9 cellular contexts compared by ENCODE assay signal in genomic region chr19:13102416-13102665, GRCh38. TPM values are rescaled to one million over a fixed set of nuclear protein-coding genes. Genes with fewer than 3 reads are reported as not detected.
DNase-seq lines count a peak whose midpoint lies in the region; ATAC-seq and TF ChIP-seq lines count a peak whose summit lies in the region.
"Had no signal": no experiment of that assay in that cellular context is flagged by ENCODE, and none has a peak within 500 bp of the region (broad histone marks: within the 10 kb centered on the region; RNA-seq: fewer than 3 reads in every experiment).

No MANE protein-coding gene starts in this region.

- H3K9me3 ChIP-seq in Caco-2 (no peaks in the 10 kb centered on the region), Karpas-422 (ENCODE audit: low read length) (no peaks in the 10 kb centered on the region), ovary (no peaks in the 10 kb centered on the region)

- H3K79me2 ChIP-seq in Karpas-422 (ENCODE audit: low read length): peaks cover 14% of the 10 kb centered on the region

- H3K4me1 Mint-ChIP-seq in Caco-2 (ENCODE audit: low read depth, unreplicated experiment): no peaks in the 10 kb centered on the region
- peaks cover 16% of the 10 kb centered on the region for H3K4me1 Mint-ChIP-seq in endothelial cell (ENCODE audit: unreplicated experiment)

- no TSS peak for BruUV-seq in Caco-2 (replicated peaks; lab: Mats Ljungman, UMichigan)

- no peaks in the 10 kb centered on the region for H3K27me3 Mint-ChIP-seq in Caco-2 (ENCODE audit: insufficient read depth, unreplicated experiment)
- peaks cover 15% of the 10 kb centered on the region for H3K27me3 Mint-ChIP-seq in endothelial cell (ENCODE audit: unreplicated experiment)

- H3K9ac ChIP-seq in Karpas-422 (ENCODE audit: low read length): peak overlapping the region; percentile 97

- CTCF ChIA-PET in Caco-2 (lab: Charles Lee): no interaction called here

- H3K4me3 ChIP-seq in Caco-2 (ENCODE audit: low read depth, low read length) (peak overlapping the region; percentile 28), Karpas-422 (ENCODE audit: low read length) (peak overlapping the region; percentile 90), ovary (peak overlapping the region; percentile 33)

- ATAC-seq in GM21360 (IDR thresholded peaks at IDR 0.05; ENCODE audit: unreplicated experiment) (no peak), HG03108 (IDR thresholded peaks at IDR 0.05; ENCODE audit: unreplicated experiment) (no peak)

- WGBS in ovary, 3 donors: 8 to 15% (median 12%) methylated on average over 5 to 7 of the region's 7 CpGs

- no peaks in the 10 kb centered on the region for H3K27me3 ChIP-seq in Caco-2 (replicated peaks; ENCODE audit: control insufficient read depth, insufficient read depth, low read length)
- no peaks in the 10 kb centered on the region for H3K27me3 ChIP-seq in Karpas-422 (ENCODE audit: low read length)
- H3K27me3 ChIP-seq in ovary: no peaks in the 10 kb centered on the region

- no peak for DNase-seq in Caco-2
- peak; percentile 69 for DNase-seq in Karpas-422
- DNase-seq in endothelial cell (ENCODE audit: low spot score): no peak
- no peak for DNase-seq in ovary
- no peak for DNase-seq in AG20443 (ENCODE audit: low spot score)
- DNase-seq in posterior vena cava (ENCODE audit: low spot score): no peak
- DNase-seq: NCI-H345 had no signal

- no peak for TF ChIP-seq CTCF in Caco-2 (IDR thresholded peaks at IDR 0.05; ENCODE audit: insufficient read depth in 1 of 2, low read depth in 1 of 2, low read length in 1 of 2, severe bottlenecking in 1 of 2, unreplicated experiment in 1 of 2)
- no peak for TF ChIP-seq CTCF in endothelial cell (IDR thresholded peaks at IDR 0.05; ENCODE audit: unreplicated experiment)
- no peak for TF ChIP-seq CTCF in ovary (IDR thresholded peaks at IDR 0.05)

- TF ChIP-seq EP300 in ovary (IDR thresholded peaks at IDR 0.05): no peak

- H2AFZ ChIP-seq in Karpas-422 (ENCODE audit: low read length): no peak overlapping the region; the same call in 1 of the 2 replicates

- H3K36me3 ChIP-seq in Caco-2 (ENCODE audit: control insufficient read depth, insufficient read depth, low read length) (no peaks in the 10 kb centered on the region), Karpas-422 (ENCODE audit: insufficient read depth, low read length) (peaks cover 9% of the 10 kb centered on the region), ovary (no peaks in the 10 kb centered on the region)

- POLR2A ChIA-PET in Caco-2 (lab: Charles Lee): no interaction called here

- no peak for TF ChIP-seq POLR2A in ovary (IDR thresholded peaks at IDR 0.05)

- H4K20me1 ChIP-seq in Karpas-422 (ENCODE audit: insufficient read depth, low read depth, low read length): peaks cover 17% of the 10 kb centered on the region; the same call in 1 of the 2 replicates

- H3K4me3 Mint-ChIP-seq in Caco-2 (ENCODE audit: unreplicated experiment) (peak overlapping the region; percentile 60), endothelial cell (ENCODE audit: unreplicated experiment) (peak overlapping the region; percentile 97)

- no peaks in the 10 kb centered on the region for H3K9me2 ChIP-seq in Karpas-422 (replicated peaks; ENCODE audit: insufficient read depth, low read length)

- H3K27ac Mint-ChIP-seq in Caco-2 (ENCODE audit: unreplicated experiment) (no peak overlapping the region), endothelial cell (ENCODE audit: unreplicated experiment) (peak overlapping the region; percentile 74)

- intact Hi-C loops in Caco-2 (cut with micrococcal nuclease; ENCODE audit: unreplicated experiment) (no loop called here), ovary (cut with DNase I) (loop anchor here in 1 of 4 donors (5.0 kb wide), 1 partner anchor 40 kb away; no protein-coding TSS in a partner anchor), posterior vena cava (cut with DNase I) (no loop called here)

- H3K4me1 ChIP-seq in Caco-2 (peaks cover 11% of the 10 kb centered on the region), Karpas-422 (ENCODE audit: low read length) (peaks cover 61% of the 10 kb centered on the region), ovary (ENCODE audit: insufficient read depth) (peaks cover 9% of the 10 kb centered on the region)

- H3K4me2 ChIP-seq in Karpas-422 (ENCODE audit: low read depth, low read length, poor library complexity, severe bottlenecking): peak overlapping the region; percentile 99

- H3K27ac ChIP-seq in Karpas-422 (ENCODE audit: low read length) (peak overlapping the region; percentile 97), ovary (peak overlapping the region; percentile 39 to 66)

- H3K36me3 Mint-ChIP-seq in Caco-2 (ENCODE audit: insufficient read depth, unreplicated experiment): peaks cover 10% of the 10 kb centered on the region
- peaks cover 11% of the 10 kb centered on the region for H3K36me3 Mint-ChIP-seq in endothelial cell (ENCODE audit: low read depth, unreplicated experiment)

- H3K9me3 Mint-ChIP-seq in Caco-2 (ENCODE audit: unreplicated experiment): no peaks in the 10 kb centered on the region
- no peaks in the 10 kb centered on the region for H3K9me3 Mint-ChIP-seq in endothelial cell (ENCODE audit: unreplicated experiment)

RNA-seq across cellular contexts. Expression of gene LYL1, which starts 0.3 kb away (rescaled TPM):
- total RNA-seq in Caco-2 (2022) (0.35 and 0.59 TPM in 2 replicates), endothelial cell (ENCODE audit: unreplicated experiment) (68.6 TPM), ovary (1 to 10 TPM; 2.9 to 7.4 (median 6.7) TPM), posterior vena cava (10 to 100 TPM in 1 of 2 donors, 1 to 10 TPM in 1; 9.8 to 13.0 TPM)
- 99.1 and 285 TPM in 2 replicates for total RNA-seq in Karpas-422 (2014; rRNA removed; shearing (Covaris generic); ENCODE audit: low replicate concordance)
- polyA plus RNA-seq in ovary: 1 to 10 TPM in 1 of 2 donors, under 1 TPM in 1; 0.90 to 5.0 TPM

RNA-seq across cellular contexts. Expression of gene TRMT1, which starts 14.2 kb away (rescaled TPM):
- total RNA-seq in Caco-2 (2022): 42.6 and 46.4 TPM in 2 replicates
- 35.9 and 69.7 TPM in 2 replicates for total RNA-seq in Karpas-422 (2014; rRNA removed; shearing (Covaris generic); ENCODE audit: low replicate concordance)
- 54.2 TPM for total RNA-seq in endothelial cell (ENCODE audit: unreplicated experiment)
- total RNA-seq in ovary: 10 to 100 TPM; 23.6 to 54.8 (median 38.7) TPM
- polyA plus RNA-seq in ovary: 10 to 100 TPM in 1 of 2 donors, 1 to 10 TPM in 1; 7.6 to 37.2 TPM
- 10 to 100 TPM; 21.9 to 24.1 TPM for total RNA-seq in posterior vena cava

RNA-seq across cellular contexts. Expression of gene NACC1, which starts 15.7 kb away (rescaled TPM):
- total RNA-seq in Caco-2 (2022) (89.6 and 92.7 TPM in 2 replicates), endothelial cell (ENCODE audit: unreplicated experiment) (112 TPM), ovary (10 to 100 TPM in 6 of 7 donors, 1 to 10 TPM in 1; 5.1 to 31.4 (median 21.8) TPM), posterior vena cava (10 to 100 TPM; 37.6 to 39.7 TPM)
- 28.0 and 76.4 TPM in 2 replicates for total RNA-seq in Karpas-422 (2014; rRNA removed; shearing (Covaris generic); ENCODE audit: low replicate concordance)
- polyA plus RNA-seq in ovary: 10 to 100 TPM in 1 of 2 donors, 1 to 10 TPM in 1; 3.2 to 14.8 TPM

RNA-seq across cellular contexts. Expression of gene STX10, which starts 47.8 kb away (rescaled TPM):
- total RNA-seq in Caco-2 (2022): 19.3 and 26.4 TPM in 2 replicates
- 47.0 and 103 TPM in 2 replicates for total RNA-seq in Karpas-422 (2014; rRNA removed; shearing (Covaris generic); ENCODE audit: low replicate concordance)
- 31.8 TPM for total RNA-seq in endothelial cell (ENCODE audit: unreplicated experiment)
- total RNA-seq in ovary: 10 to 100 TPM; 36.5 to 54.8 (median 43.0) TPM
- polyA plus RNA-seq in ovary: 10 to 100 TPM; 15.3 to 57.8 TPM
- total RNA-seq in posterior vena cava: 10 to 100 TPM; 31.4 to 39.0 TPM

RNA-seq across cellular contexts. Expression of gene IER2, which starts 47.9 kb away (rescaled TPM):
- total RNA-seq in Caco-2 (2022) (72.0 and 72.4 TPM in 2 replicates), endothelial cell (ENCODE audit: unreplicated experiment) (115 TPM), ovary (100 to 1,000 TPM in 3 of 7 donors, 10 to 100 TPM in 4; 55.3 to 301 (median 82.8) TPM), posterior vena cava (100 to 1,000 TPM in 1 of 2 donors, 10 to 100 TPM in 1; 73.1 to 130 TPM)
- 7.3 and 15.9 TPM in 2 replicates for total RNA-seq in Karpas-422 (2014; rRNA removed; shearing (Covaris generic); ENCODE audit: low replicate concordance)
- 10 to 100 TPM; 47.4 to 64.4 TPM for polyA plus RNA-seq in ovary

Comparison
In these comparisons a context has a peak if more than half of its experiments do, and no peak if none do; other contexts are left out.
1. H3K4me3 ChIP-seq: peak in every context shown above with its lines; median percentile 90 in Karpas-422; 33 in ovary; 28 in Caco-2.